Comparison of ENCODE assay signal across 18 cellular contexts in the genomic region with DNA sequence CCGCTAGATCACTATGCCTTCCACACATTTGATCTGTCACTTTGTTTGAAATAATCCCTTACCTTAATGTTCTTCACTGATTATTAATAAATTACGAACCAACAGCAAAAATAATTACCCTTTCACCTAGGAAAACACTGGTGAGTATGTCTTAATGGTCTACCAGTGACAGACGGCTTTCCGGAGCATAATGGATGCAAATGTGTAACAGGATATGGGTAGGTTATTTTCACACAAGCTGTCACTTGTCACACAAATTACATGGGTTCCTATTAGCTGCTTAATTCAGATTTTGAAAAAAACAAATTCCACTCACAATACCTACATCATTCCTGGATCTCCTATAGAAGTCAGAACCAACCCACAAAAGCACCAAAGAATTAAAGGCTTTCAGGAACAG.
"Had no signal": no experiment of that assay in that cellular context is flagged by ENCODE, and none has a peak within 500 bp of the region (broad histone marks: within the 10 kb centered on the region; RNA-seq: fewer than 3 reads in every experiment).

No MANE protein-coding gene starts in this region.

- H3K36me3 Mint-ChIP-seq: activated naive CD8-positive, alpha-beta T cell treated with anti-CD3 and anti-CD28 coated beads, Interleukin-2, amount 10 ng/mL, durations not matched to agents 7 days and 5 days; natural killer cell treated with Interleukin-12 subunit alpha and Interleukin-12 subunit beta and Interleukin-15 and Interleukin-18, amount 100 ng/mL, for 72 hours had no signal

- H3K4me1 Mint-ChIP-seq: activated CD4-positive, alpha-beta T cell treated with anti-CD3 and anti-CD28 coated beads, Interleukin-2, amount 10 ng/mL, durations not matched to agents 24 days and 14 days; activated naive CD8-positive, alpha-beta T cell treated with anti-CD3 and anti-CD28 coated beads, Interleukin-2, amount 10 ng/mL, durations not matched to agents 7 days and 5 days had no signal

- H3K4me3 Mint-ChIP-seq: activated CD4-positive, alpha-beta T cell treated with anti-CD3 and anti-CD28 coated beads, Interleukin-2, amount 10 ng/mL, durations not matched to agents 24 days and 14 days; activated CD8-positive, alpha-beta T cell treated with anti-CD3 and anti-CD28 coated beads for 36 hours; activated naive CD8-positive, alpha-beta T cell treated with anti-CD3 and anti-CD28 coated beads, Interleukin-2, amount 10 ng/mL, durations not matched to agents 7 days and 5 days; effector memory CD8-positive, alpha-beta T cell; natural killer cell treated with Interleukin-12 subunit alpha and Interleukin-12 subunit beta and Interleukin-15 and Interleukin-18, amount 100 ng/mL, for 72 hours had no signal

- DNase-seq: activated CD4-positive, alpha-beta T cell treated with anti-CD3 and anti-CD28 coated beads, Interleukin-2, amount 10 ng/mL, durations not matched to agents 24 days and 14 days; activated CD8-positive, alpha-beta T cell treated with anti-CD3 and anti-CD28 coated beads for 36 hours; activated naive CD4-positive, alpha-beta T cell treated with Interleukin-2 at 50 U/mL for 16 hours; activated naive CD8-positive, alpha-beta T cell treated with anti-CD3 and anti-CD28 coated beads, Interleukin-2, amount 10 ng/mL, durations not matched to agents 7 days and 5 days; activated T-cell treated with anti-CD3 and anti-CD28 coated beads, Interleukin-2, amount 50 U/mL, for 1 hour; amygdala; body of pancreas; dermis blood vessel endothelial cell; effector memory CD8-positive, alpha-beta T cell; lower lobe of right lung; occipital lobe; stimulated activated CD4-positive, alpha-beta T cell treated with anti-CD3 and anti-CD28 coated beads, Interleukin-1b, Interleukin-23, amount 100 ng/mL, for 48 hours; stimulated activated CD8-positive, alpha-beta memory T cell treated with anti-CD3 and anti-CD28 coated beads, Interleukin-4, amount 100 ng/mL, for 48 hours; stimulated activated naive CD4-positive, alpha-beta T cell treated with Interleukin-2 at 50 U/mL for 16 hours; T1000 had no signal

- H3K27ac Mint-ChIP-seq: activated CD4-positive, alpha-beta T cell treated with anti-CD3 and anti-CD28 coated beads, Interleukin-2, amount 10 ng/mL, durations not matched to agents 24 days and 14 days; activated CD8-positive, alpha-beta T cell treated with anti-CD3 and anti-CD28 coated beads for 36 hours; activated naive CD8-positive, alpha-beta T cell treated with anti-CD3 and anti-CD28 coated beads, Interleukin-2, amount 10 ng/mL, durations not matched to agents 7 days and 5 days; activated T-helper 2 cell treated with anti-CD3 and anti-CD28 coated beads, Interferon-gamma antibody, Interleukin-2, Interleukin-4, amounts not matched to agents 10 μg/mL and 5 μg/mL and 100 μg/mL, durations not matched to agents 14 hours and 24 hours and 36 hours; effector memory CD8-positive, alpha-beta T cell; natural killer cell treated with Interleukin-12 subunit alpha and Interleukin-12 subunit beta and Interleukin-15 and Interleukin-18, amount 100 ng/mL, for 72 hours; progenitor cell of endocrine pancreas had no signal

- H3K9me3 Mint-ChIP-seq: activated CD4-positive, alpha-beta T cell treated with anti-CD3 and anti-CD28 coated beads, Interleukin-2, amount 10 ng/mL, durations not matched to agents 24 days and 14 days; activated CD8-positive, alpha-beta T cell treated with anti-CD3 and anti-CD28 coated beads for 36 hours; activated naive CD8-positive, alpha-beta T cell treated with anti-CD3 and anti-CD28 coated beads, Interleukin-2, amount 10 ng/mL, durations not matched to agents 7 days and 5 days; activated T-helper 2 cell treated with anti-CD3 and anti-CD28 coated beads, Interferon-gamma antibody, Interleukin-2, Interleukin-4, amounts not matched to agents 10 μg/mL and 5 μg/mL and 100 μg/mL, durations not matched to agents 14 hours and 24 hours and 36 hours; effector memory CD8-positive, alpha-beta T cell; natural killer cell treated with Interleukin-12 subunit alpha and Interleukin-12 subunit beta and Interleukin-15 and Interleukin-18, amount 100 ng/mL, for 72 hours had no signal

- ATAC-seq: activated CD8-positive, alpha-beta T cell treated with anti-CD3 and anti-CD28 coated beads for 36 hours; body of pancreas; effector memory CD8-positive, alpha-beta T cell; lower lobe of right lung had no signal
